10 cellular contexts compared by ENCODE assay signal in genomic region chr4:20254517-20255250, GRCh38. TPM values are rescaled to one million over a fixed set of nuclear protein-coding genes. Genes with fewer than 3 reads are reported as not detected.
DNase-seq lines count a peak whose midpoint lies in the region; ATAC-seq lines count a peak whose summit lies in the region.
"Had no signal": no experiment of that assay in that cellular context is flagged by ENCODE, and none has a peak within 500 bp of the region (broad histone marks: within the 10 kb centered on the region; RNA-seq: fewer than 3 reads in every experiment).

No MANE protein-coding gene starts in this region.

- CTCF ChIA-PET in naive thymus-derived CD4-positive, alpha-beta T cell (lab: Charles Lee) = no interaction called here

- peak overlapping the region in 3 of 10 donors; percentile 17 to 71 (median 42) for H3K4me3 Mint-ChIP-seq in naive thymus-derived CD4-positive, alpha-beta T cell
- H3K4me3 Mint-ChIP-seq in activated T-helper 2 cell treated with anti-CD3 and anti-CD28 coated beads, Interferon-gamma antibody, Interleukin-2, Interleukin-4, amounts not matched to agents 10 μg/mL and 5 μg/mL and 100 μg/mL, durations not matched to agents 14 hours and 24 hours and 36 hours (ENCODE audit: low read depth) = no peak overlapping the region
- H3K4me3 Mint-ChIP-seq: T-helper 2 cell treated with Interferon-gamma antibody and Interleukin-4, amounts not matched to agents 5 μg/mL and 100 μg/mL, for 36 hours had no signal

- H3K27me3 ChIP-seq in naive thymus-derived CD4-positive, alpha-beta T cell (ENCODE audit: control insufficient read depth in 2 of 2, insufficient read depth in 2 of 2, low read length in 2 of 2) = peaks cover 0 to 3% of the 10 kb centered on the region in 2 donors

- no peaks in the 10 kb centered on the region for H3K36me3 ChIP-seq in naive thymus-derived CD4-positive, alpha-beta T cell (ENCODE audit: control insufficient read depth in 2 of 3, insufficient read depth in 3 of 3, low read length in 3 of 3)

- no peaks in the 10 kb centered on the region for H3K9me3 ChIP-seq in naive thymus-derived CD4-positive, alpha-beta T cell (ENCODE audit: control insufficient read depth in 2 of 3, low read length in 3 of 3)

- ATAC-seq in GM18511 (IDR thresholded peaks at IDR 0.05; ENCODE audit: unreplicated experiment) = no peak
- ATAC-seq in naive thymus-derived CD4-positive, alpha-beta T cell = no peak
- ATAC-seq: left colon had no signal

- H3K36me3 Mint-ChIP-seq in naive thymus-derived CD4-positive, alpha-beta T cell = peaks cover 0 to 10% (median 3%) of the 10 kb centered on the region in 5 donors
- no peaks in the 10 kb centered on the region for H3K36me3 Mint-ChIP-seq in activated T-helper 2 cell treated with anti-CD3 and anti-CD28 coated beads, Interferon-gamma antibody, Interleukin-2, Interleukin-4, amounts not matched to agents 10 μg/mL and 5 μg/mL and 100 μg/mL, durations not matched to agents 14 hours and 24 hours and 36 hours (ENCODE audit: low read depth)

- H3K27me3 Mint-ChIP-seq in naive thymus-derived CD4-positive, alpha-beta T cell = peaks cover 40 to 49% (median 48%) of the 10 kb centered on the region in 5 donors
- H3K27me3 Mint-ChIP-seq in activated T-helper 2 cell treated with anti-CD3 and anti-CD28 coated beads, Interferon-gamma antibody, Interleukin-2, Interleukin-4, amounts not matched to agents 10 μg/mL and 5 μg/mL and 100 μg/mL, durations not matched to agents 14 hours and 24 hours and 36 hours (ENCODE audit: low read depth) = peaks cover 47% of the 10 kb centered on the region

- intact Hi-C loops in head of caudate nucleus (cut with DNase I) (no loop called here), posterior vena cava (cut with DNase I) (no loop called here)
- intact Hi-C loops in naive thymus-derived CD4-positive, alpha-beta T cell (cut with micrococcal nuclease) = no loop called here
- intact Hi-C loops in activated T-helper 2 cell treated with anti-CD3 and anti-CD28 coated beads, Interferon-gamma antibody, Interleukin-2, Interleukin-4, amounts not matched to agents 10 μg/mL and 5 μg/mL and 100 μg/mL, durations not matched to agents 14 hours and 24 hours and 36 hours (cut with micrococcal nuclease) = no loop called here

- H3K4me3 ChIP-seq in naive thymus-derived CD4-positive, alpha-beta T cell (ENCODE audit: low read length) = no peak overlapping the region

- POLR2A ChIA-PET in naive thymus-derived CD4-positive, alpha-beta T cell (lab: Charles Lee) = no interaction called here

- no peak overlapping the region for H3K27ac ChIP-seq in naive thymus-derived CD4-positive, alpha-beta T cell (ENCODE audit: low read depth, low read length)

- no peaks in the 10 kb centered on the region for H3K4me1 ChIP-seq in naive thymus-derived CD4-positive, alpha-beta T cell (ENCODE audit: control insufficient read depth in 2 of 2, insufficient read depth in 2 of 2, low read length in 2 of 2)

- DNase-seq in Daoy (ENCODE audit: low read depth) (peak; percentile 37), RPMI7951 (ENCODE audit: low read depth) (peak; percentile 51), head of caudate nucleus (peak; percentile 15 to 80 (median 54)), posterior vena cava (ENCODE audit: low spot score) (peak; percentile 82)
- DNase-seq in naive thymus-derived CD4-positive, alpha-beta T cell = no peak
- no peak for DNase-seq in activated CD4-positive, alpha-beta T cell treated with anti-CD3 and anti-CD28 coated beads for 48 hours
- no peak for DNase-seq in activated T-helper 2 cell treated with anti-CD3 and anti-CD28 coated beads, Interferon-gamma antibody, Interleukin-2, Interleukin-4, amounts not matched to agents 10 μg/mL and 5 μg/mL and 100 μg/mL, durations not matched to agents 14 hours and 24 hours and 36 hours (ENCODE audit: low spot score)

- no peak overlapping the region for H3K27ac Mint-ChIP-seq in naive thymus-derived CD4-positive, alpha-beta T cell
- H3K27ac Mint-ChIP-seq in activated T-helper 2 cell treated with anti-CD3 and anti-CD28 coated beads, Interferon-gamma antibody, Interleukin-2, Interleukin-4, amounts not matched to agents 10 μg/mL and 5 μg/mL and 100 μg/mL, durations not matched to agents 14 hours and 24 hours and 36 hours = no peak overlapping the region
- H3K27ac Mint-ChIP-seq: T-helper 2 cell treated with Interferon-gamma antibody and Interleukin-4, amounts not matched to agents 5 μg/mL and 100 μg/mL, for 36 hours had no signal

- peaks cover 0 to 16% (median 14%) of the 10 kb centered on the region in 7 donors for H3K4me1 Mint-ChIP-seq in naive thymus-derived CD4-positive, alpha-beta T cell
- H3K4me1 Mint-ChIP-seq in activated T-helper 2 cell treated with anti-CD3 and anti-CD28 coated beads, Interferon-gamma antibody, Interleukin-2, Interleukin-4, amounts not matched to agents 10 μg/mL and 5 μg/mL and 100 μg/mL, durations not matched to agents 14 hours and 24 hours and 36 hours (ENCODE audit: low read depth) = peaks cover 5% of the 10 kb centered on the region

- H3K9me3 Mint-ChIP-seq in naive thymus-derived CD4-positive, alpha-beta T cell = peaks cover 0 to 10% (median 2%) of the 10 kb centered on the region in 11 donors
- no peaks in the 10 kb centered on the region for H3K9me3 Mint-ChIP-seq in activated T-helper 2 cell treated with anti-CD3 and anti-CD28 coated beads, Interferon-gamma antibody, Interleukin-2, Interleukin-4, amounts not matched to agents 10 μg/mL and 5 μg/mL and 100 μg/mL, durations not matched to agents 14 hours and 24 hours and 36 hours
- H3K9me3 Mint-ChIP-seq: T-helper 2 cell treated with Interferon-gamma antibody and Interleukin-4, amounts not matched to agents 5 μg/mL and 100 μg/mL, for 36 hours had no signal

RNA-seq across cellular contexts. Expression of gene SLIT2, which starts 3.0 kb away (rescaled TPM):
- 0.29 and 0.39 TPM in 2 replicates for total RNA-seq in Daoy (2014; rRNA removed; shearing (Covaris generic))
- total RNA-seq in RPMI7951 (2014; rRNA removed; shearing (Covaris generic)) = 12.7 and 13.8 TPM in 2 replicates
- 10 to 100 TPM; 29.6 to 55.5 TPM for total RNA-seq in posterior vena cava
- total RNA-seq in naive thymus-derived CD4-positive, alpha-beta T cell = not detected
- polyA plus RNA-seq in naive thymus-derived CD4-positive, alpha-beta T cell = not detected
- 0.02 and 0.16 TPM in 2 replicates for total RNA-seq in activated T-helper 2 cell treated with anti-CD3 and anti-CD28 coated beads, Interferon-gamma antibody, Interleukin-2, Interleukin-4, amounts not matched to agents 10 μg/mL and 5 μg/mL and 100 μg/mL, durations not matched to agents 14 hours and 24 hours and 36 hours

Comparison
In these comparisons a context has a peak if more than half of its experiments do, and no peak if none do; other contexts are left out.
1. DNase-seq: peak in Daoy (single experiment), RPMI7951 (single experiment), head of caudate nucleus (42 of 42) and posterior vena cava (single experiment); none in naive thymus-derived CD4-positive, alpha-beta T cell (0 of 9), activated CD4-positive, alpha-beta T cell treated with anti-CD3 and anti-CD28 coated beads for 48 hours (single experiment) and activated T-helper 2 cell treated with anti-CD3 and anti-CD28 coated beads, Interferon-gamma antibody, Interleukin-2, Interleukin-4, amounts not matched to agents 10 μg/mL and 5 μg/mL and 100 μg/mL, durations not matched to agents 14 hours and 24 hours and 36 hours (single experiment).